ENCODE assay signal across 22 cellular contexts in the genomic region with DNA sequence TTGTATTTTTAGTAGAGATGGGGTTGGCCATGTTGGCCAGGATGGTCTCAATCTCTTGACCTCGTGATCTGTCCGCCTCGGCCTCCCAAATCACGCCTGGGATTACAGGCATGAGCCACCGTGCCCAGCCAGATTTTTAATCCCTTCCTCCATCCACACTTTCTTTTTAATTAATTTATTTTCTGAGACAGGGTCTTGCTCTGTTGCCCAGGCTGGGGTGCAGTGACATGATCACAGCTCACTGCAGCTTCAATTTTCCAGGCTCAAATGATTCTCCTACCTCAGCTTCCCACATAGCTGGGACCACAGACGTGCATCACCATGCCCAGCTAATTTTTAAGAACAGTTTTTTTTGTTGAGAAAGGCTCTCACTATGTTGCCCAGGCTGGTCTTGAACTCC.
"Had no signal": no experiment of that assay in that cellular context is flagged by ENCODE, and none has a peak within 500 bp of the region (broad histone marks: within the 10 kb centered on the region; RNA-seq: fewer than 3 reads in every experiment).

No MANE protein-coding gene starts in this region.

- H3K9me3 Mint-ChIP-seq: memory B cell; mesothelial cell of epicardium; natural killer cell treated with Interleukin-12 subunit alpha and Interleukin-12 subunit beta and Interleukin-15 and Interleukin-18, amount 100 ng/mL, for 72 hours; type B pancreatic cell had no signal

- ATAC-seq: left cardiac atrium; lower lobe of right lung; natural killer cell treated with Interleukin-12 subunit alpha and Interleukin-12 subunit beta and Interleukin-15 and Interleukin-18, amount 100 ng/mL, for 72 hours; psoas muscle; sciatic nerve had no signal

- H3K27ac ChIP-seq: dorsolateral prefrontal cortex, hepatocyte, left ventricle myocardium inferior, lower lobe of right lung, spleen had no signal

- H3K27me3 Mint-ChIP-seq: memory B cell; natural killer cell treated with Interleukin-12 subunit alpha and Interleukin-12 subunit beta and Interleukin-15 and Interleukin-18, amount 100 ng/mL, for 72 hours; type B pancreatic cell had no signal

- H3K27me3 ChIP-seq: dorsolateral prefrontal cortex, hepatocyte, spleen had no signal

- FAIRE-seq: kidney, urothelium cell line had no signal

- H2AFZ ChIP-seq: hepatocyte had no signal

- H3K4me2 ChIP-seq: hepatocyte had no signal

- H3K27ac Mint-ChIP-seq: natural killer cell treated with Interleukin-12 subunit alpha and Interleukin-12 subunit beta and Interleukin-15 and Interleukin-18, amount 100 ng/mL, for 72 hours; type B pancreatic cell had no signal

- DNase-seq: cortex of kidney; dorsolateral prefrontal cortex; effector CD8-positive, alpha-beta T cell; foreskin melanocyte; head of caudate nucleus; kidney; left cardiac atrium; left ventricle myocardium inferior; lower lobe of right lung; psoas muscle; retina; spleen; stimulated activated CD4-positive, alpha-beta T cell treated with anti-CD3 and anti-CD28 coated beads, Interleukin-15, amount 100 ng/mL, for 24 hours; stimulated activated CD4-positive, alpha-beta T cell treated with anti-CD3 and anti-CD28 coated beads, Interleukin-2, amount 100 ng/mL, for 24 hours; stimulated activated naive CD4-positive, alpha-beta T cell treated with Interleukin-2 at 50 U/mL for 16 hours had no signal

- H3K4me3 Mint-ChIP-seq: memory B cell; mesothelial cell of epicardium; natural killer cell treated with Interleukin-12 subunit alpha and Interleukin-12 subunit beta and Interleukin-15 and Interleukin-18, amount 100 ng/mL, for 72 hours; type B pancreatic cell had no signal

- H3K4me3 ChIP-seq: dorsolateral prefrontal cortex, hepatocyte, left ventricle myocardium inferior, lower lobe of right lung, psoas muscle, spleen had no signal

- H3K9me3 ChIP-seq: left ventricle myocardium inferior, lower lobe of right lung, psoas muscle, spleen had no signal
